Comparison of ENCODE assay signal across 11 cellular contexts in genomic region chr2:182668671-182669070, GRCh38. TPM values are rescaled to one million over a fixed set of nuclear protein-coding genes. Genes with fewer than 3 reads are reported as not detected.
DNase-seq lines count a peak whose midpoint lies in the region; ATAC-seq, FAIRE-seq and TF ChIP-seq lines count a peak whose summit lies in the region.
"Had no signal": no experiment of that assay in that cellular context is flagged by ENCODE, and none has a peak within 500 bp of the region (broad histone marks: within the 10 kb centered on the region; RNA-seq: fewer than 3 reads in every experiment).

No MANE protein-coding gene starts in this region.

- no peaks in the 10 kb centered on the region for H3K9me3 ChIP-seq in lower lobe of right lung

- no peak for TF ChIP-seq CTCF in lower lobe of right lung (IDR thresholded peaks at IDR 0.05)
- TF ChIP-seq CTCF in GM20000 (IDR thresholded peaks at IDR 0.05; ENCODE audit: extremely low read depth, missing control alignments), result no peak

- DNase-seq in DMS53 (lab: John Stamatoyannopoulos, UW) (peak; percentile 100), NCI-H187 (lab: John Stamatoyannopoulos, UW) (peak; percentile 26 to 63), SHP77 treated with DMSO at 0.1 percent for 48 hours (lab: John Stamatoyannopoulos, UW) (peak; percentile 71), lower lobe of right lung (no peak), GM20000 (ENCODE audit: low spot score) (no peak), H54 (ENCODE audit: insufficient read length, low spot score) (no peak)
- DNase-seq: CD4-positive, CD25-positive, alpha-beta regulatory T cell; posterior cingulate gyrus had no signal

- FAIRE-seq in H54 (lab: Jason Lieb, UNC), result no peak
- FAIRE-seq: colon had no signal

- no peaks in the 10 kb centered on the region for H3K36me3 ChIP-seq in lower lobe of right lung

- no peaks in the 10 kb centered on the region for H3K4me1 ChIP-seq in lower lobe of right lung

- H3K27me3 ChIP-seq in lower lobe of right lung (ENCODE audit: low read depth), result no peaks in the 10 kb centered on the region

- peak; percentile 43 to 67 for ATAC-seq in lower lobe of right lung
- ATAC-seq in GM18520 (IDR thresholded peaks at IDR 0.05; ENCODE audit: unreplicated experiment), result no peak
- ATAC-seq in GM18517 (IDR thresholded peaks at IDR 0.05; ENCODE audit: unreplicated experiment), result no peak

- TF ChIP-seq POLR2A in H54 (IDR thresholded peaks at IDR 0.05; ENCODE audit: low read depth, low read length), result no peak

- no peak overlapping the region for H3K27ac ChIP-seq in lower lobe of right lung

- H3K4me3 ChIP-seq in lower lobe of right lung, result no peak overlapping the region

- intact Hi-C loops in lower lobe of right lung (cut with DNase I), result no loop called here

RNA-seq across cellular contexts. Expression of gene DNAJC10, which starts 47.4 kb away (rescaled TPM):
- 76.2 TPM for total RNA-seq in lower lobe of right lung

Comparison
In these comparisons a context has a peak if more than half of its experiments do, and no peak if none do; other contexts are left out.
1. DNase-seq: peak in DMS53 (single experiment), NCI-H187 (2 of 2) and SHP77 treated with DMSO at 0.1 percent for 48 hours (single experiment); none in lower lobe of right lung (single experiment), GM20000 (single experiment) and H54 (single experiment).
2. ATAC-seq: peak in lower lobe of right lung (2 of 2); none in GM18520 (single experiment) and GM18517 (single experiment).